In genomic region chr12:82695531-82695930, GRCh38 we compare ENCODE assay signal across 28 cellular contexts.
"Had no signal": no experiment of that assay in that cellular context is flagged by ENCODE, and none has a peak within 500 bp of the region (broad histone marks: within the 10 kb centered on the region; RNA-seq: fewer than 3 reads in every experiment).

No MANE protein-coding gene starts in this region.

- H3K4me2 ChIP-seq: KMS-11 had no signal

- H3K27me3 Mint-ChIP-seq: activated CD4-positive, alpha-beta memory T cell treated with anti-CD3 and anti-CD28 coated beads, Interleukin-2, amount 10 ng/mL, durations not matched to agents 7 days and 5 days; activated CD4-positive, alpha-beta T cell treated with anti-CD3 and anti-CD28 coated beads for 36 hours; activated naive CD8-positive, alpha-beta T cell treated with anti-CD3 and anti-CD28 coated beads, Interleukin-2, amount 10 ng/mL, durations not matched to agents 7 days and 5 days; T-cell had no signal

- H3K27me3 ChIP-seq: adrenal gland had no signal

- H3K4me1 Mint-ChIP-seq: activated CD4-positive, alpha-beta memory T cell treated with anti-CD3 and anti-CD28 coated beads, Interleukin-2, amount 10 ng/mL, durations not matched to agents 7 days and 5 days; activated CD4-positive, alpha-beta T cell treated with anti-CD3 and anti-CD28 coated beads for 36 hours; activated naive CD8-positive, alpha-beta T cell treated with anti-CD3 and anti-CD28 coated beads, Interleukin-2, amount 10 ng/mL, durations not matched to agents 7 days and 5 days; T-cell had no signal

- H3K4me1 ChIP-seq: adrenal gland had no signal

- H3K27ac ChIP-seq: adrenal gland, KMS-11, SK-N-MC, WERI-Rb-1 had no signal

- H3K9me3 Mint-ChIP-seq: activated CD4-positive, alpha-beta memory T cell treated with anti-CD3 and anti-CD28 coated beads, Interleukin-2, amount 10 ng/mL, durations not matched to agents 7 days and 5 days; activated naive CD8-positive, alpha-beta T cell treated with anti-CD3 and anti-CD28 coated beads, Interleukin-2, amount 10 ng/mL, durations not matched to agents 7 days and 5 days; activated T-cell treated with anti-CD3 and anti-CD28 coated beads, Interleukin-2, amount 50 U/mL, for 72 hours; activated T-helper 2 cell treated with anti-CD3 and anti-CD28 coated beads, Interferon-gamma antibody, Interleukin-2, Interleukin-4, amounts not matched to agents 10 μg/mL and 5 μg/mL and 100 μg/mL, durations not matched to agents 14 hours and 24 hours and 36 hours; T-cell had no signal

- H3K9me3 ChIP-seq: adrenal gland had no signal

- H3K4me3 Mint-ChIP-seq: activated CD4-positive, alpha-beta memory T cell treated with anti-CD3 and anti-CD28 coated beads, Interleukin-2, amount 10 ng/mL, durations not matched to agents 7 days and 5 days; activated CD4-positive, alpha-beta T cell treated with anti-CD3 and anti-CD28 coated beads for 36 hours; activated naive CD8-positive, alpha-beta T cell treated with anti-CD3 and anti-CD28 coated beads, Interleukin-2, amount 10 ng/mL, durations not matched to agents 7 days and 5 days; activated T-cell treated with anti-CD3 and anti-CD28 coated beads, Interleukin-2, amount 50 U/mL, for 72 hours; T-cell had no signal

- ATAC-seq: activated CD4-positive, alpha-beta T cell treated with anti-CD3 and anti-CD28 coated beads for 36 hours; activated T-cell treated with anti-CD3 and anti-CD28 coated beads, Interleukin-2, amount 50 U/mL, for 72 hours; Right ventricle myocardium inferior; T-cell had no signal

- H3K9ac ChIP-seq: KMS-11 had no signal

- DNase-seq: activated CD4-positive, alpha-beta memory T cell treated with anti-CD3 and anti-CD28 coated beads, Interleukin-2, amount 10 ng/mL, durations not matched to agents 7 days and 5 days; activated CD4-positive, alpha-beta T cell treated with anti-CD3 and anti-CD28 coated beads for 36 hours; activated CD4-positive, alpha-beta T cell treated with anti-CD3 and anti-CD28 coated beads, Interleukin-2, amount 50 U/mL, for 1 hour; activated CD8-positive, alpha-beta memory T cell treated with anti-CD3 and anti-CD28 coated beads, Interleukin-2, amount 50 U/mL, for 4 hours; activated naive CD4-positive, alpha-beta T cell treated with anti-CD3 and anti-CD28 coated beads, Interleukin-2, amount 50 U/mL, for 16 hours; activated naive CD8-positive, alpha-beta T cell treated with anti-CD3 and anti-CD28 coated beads, Interleukin-2, amount 10 ng/mL, durations not matched to agents 7 days and 5 days; activated T-cell treated with anti-CD3 and anti-CD28 coated beads, Interleukin-2, amount 50 U/mL, for 72 hours; adrenal gland; anterior cingulate cortex; cerebellar nuclear complex; NCI-H1092 treated with DMSO at 0.1 percent for 48 hours; NCI-H1417 treated with DMSO at 0.1 percent for 48 hours; NCI-H1694; NCI-H2029; NCI-H2107; NCI-H2171 treated with DMSO at 0.1 percent for 48 hours; NCI-H345; NCI-H510A; NCI-H69; T-cell; T-helper 2 cell; T1000; WERI-Rb-1 had no signal

- H3K4me3 ChIP-seq: adrenal gland, SK-N-MC had no signal

- FAIRE-seq: TTC549 had no signal

- H3K36me3 ChIP-seq: adrenal gland, WERI-Rb-1 had no signal

- H3K27ac Mint-ChIP-seq: activated CD4-positive, alpha-beta memory T cell treated with anti-CD3 and anti-CD28 coated beads, Interleukin-2, amount 10 ng/mL, durations not matched to agents 7 days and 5 days; activated CD4-positive, alpha-beta T cell treated with anti-CD3 and anti-CD28 coated beads for 36 hours; activated naive CD8-positive, alpha-beta T cell treated with anti-CD3 and anti-CD28 coated beads, Interleukin-2, amount 10 ng/mL, durations not matched to agents 7 days and 5 days; activated T-cell treated with anti-CD3 and anti-CD28 coated beads, Interleukin-2, amount 50 U/mL, for 72 hours; activated T-helper 2 cell treated with anti-CD3 and anti-CD28 coated beads, Interferon-gamma antibody, Interleukin-2, Interleukin-4, amounts not matched to agents 10 μg/mL and 5 μg/mL and 100 μg/mL, durations not matched to agents 14 hours and 24 hours and 36 hours; T-cell had no signal
